In the genomic region with DNA sequence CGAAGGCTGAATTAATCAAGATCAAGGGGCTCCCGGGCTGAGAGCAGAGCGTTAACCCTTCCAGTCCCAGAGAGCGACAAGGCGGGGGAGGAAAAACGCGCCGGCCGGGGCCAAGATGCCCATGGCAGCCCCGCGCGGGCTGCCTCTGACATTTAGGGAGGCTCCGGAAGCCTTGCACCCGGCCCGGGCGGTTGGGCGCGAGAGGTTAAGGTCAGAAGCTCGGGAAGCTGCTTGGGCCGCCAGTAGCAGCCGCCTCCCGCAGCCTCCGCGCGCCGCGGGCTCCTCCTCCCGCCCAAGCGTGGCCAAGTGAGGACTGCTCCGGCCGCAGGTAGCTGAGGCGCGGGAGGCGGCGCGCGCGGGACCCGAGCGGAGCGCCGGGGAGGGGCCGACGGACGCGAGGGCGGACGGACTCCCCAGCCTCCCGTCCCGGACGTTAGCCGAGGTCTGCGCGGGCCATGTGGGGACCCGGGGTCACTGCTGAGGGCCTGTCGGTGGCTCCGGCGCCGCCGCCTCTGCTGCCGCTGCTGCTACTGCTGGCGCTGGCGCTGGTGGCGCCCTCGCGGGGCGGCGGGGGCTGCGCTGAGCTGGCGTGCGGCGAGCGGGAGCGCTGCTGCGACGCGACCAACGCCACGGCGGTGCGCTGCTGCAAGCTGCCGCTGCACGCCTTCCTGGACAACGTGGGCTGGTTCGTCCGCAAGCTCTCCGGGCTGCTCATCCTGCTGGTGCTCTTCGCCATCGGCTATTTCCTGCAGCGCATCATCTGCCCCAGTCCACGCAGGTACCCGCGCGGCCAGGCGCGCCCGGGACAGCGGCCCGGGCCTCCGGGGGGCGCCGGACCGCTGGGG, we compare ENCODE assay signal across 8 cellular contexts. TPM values are rescaled to one million over a fixed set of nuclear protein-coding genes. Genes with fewer than 3 reads are reported as not detected.
DNase-seq lines count a peak whose midpoint lies in the region; ATAC-seq and TF ChIP-seq lines count a peak whose summit lies in the region.

A gene (plus strand): TSS at position 242 of the 845 bp plus-strand sequence. CDS start 214 bp downstream, at position 456.

- H3K36me3 ChIP-seq in esophagus squamous epithelium (no peaks in the 10 kb centered on the region), thyroid gland (no peaks in the 10 kb centered on the region)
- H3K36me3 ChIP-seq in naive thymus-derived CD4-positive, alpha-beta T cell (ENCODE audit: control insufficient read depth in 2 of 3, insufficient read depth in 3 of 3, low read length in 3 of 3): no peaks in the 10 kb centered on the region

- no peak for TF ChIP-seq CTCF in CD4-positive, alpha-beta T cell (IDR thresholded peaks at IDR 0.05)
- TF ChIP-seq CTCF in esophagus squamous epithelium (IDR thresholded peaks at IDR 0.05): peak in 2 of 6 experiments; percentile 16 to 25
- TF ChIP-seq CTCF in thyroid gland (IDR thresholded peaks at IDR 0.05): peak in 1 of 6 experiments; percentile 30

- H3K27me3 Mint-ChIP-seq in CD4-positive, alpha-beta T cell: peaks cover 66% of the 10 kb centered on the region
- peaks cover 46 to 75% (median 53%) of the 10 kb centered on the region in 5 donors for H3K27me3 Mint-ChIP-seq in naive thymus-derived CD4-positive, alpha-beta T cell

- peaks cover 21% of the 10 kb centered on the region for H3K4me1 Mint-ChIP-seq in CD4-positive, alpha-beta T cell (ENCODE audit: low read depth)
- peaks cover 9 to 23% (median 19%) of the 10 kb centered on the region in 7 donors for H3K4me1 Mint-ChIP-seq in naive thymus-derived CD4-positive, alpha-beta T cell

- H3K27ac Mint-ChIP-seq in CD4-positive, alpha-beta T cell: no peak within 1 kb of the TSS
- H3K27ac Mint-ChIP-seq in naive thymus-derived CD4-positive, alpha-beta T cell: no peak within 1 kb of the TSS

- POLR2A ChIA-PET in CD4-positive, alpha-beta T cell (lab: Charles Lee): interaction anchor here (0.5 to 1.0 kb wide), 3 partner anchors 10 to 175 kb away, joined by 3 read pairs; no protein-coding TSS in a partner anchor
- POLR2A ChIA-PET in naive thymus-derived CD4-positive, alpha-beta T cell (lab: Charles Lee): no interaction called here

- 0 to 1% methylated on average over 1 to 23 of the region's 103 CpGs for WGBS in esophagus squamous epithelium, 2 donors
- WGBS in thyroid gland, 2 donors: 0% methylated on average over 23 to 36 of the region's 103 CpGs

- H3K27me3 ChIP-seq in CD4-positive, alpha-beta T cell (ENCODE audit: control insufficient read depth, insufficient read depth, low read length): peaks cover 77% of the 10 kb centered on the region
- H3K27me3 ChIP-seq in esophagus squamous epithelium (peaks cover 7 to 63% (median 8%) of the 10 kb centered on the region in 4 donors), thyroid gland (peaks cover 6% of the 10 kb centered on the region)
- peaks cover 11 to 22% of the 10 kb centered on the region in 2 donors for H3K27me3 ChIP-seq in naive thymus-derived CD4-positive, alpha-beta T cell (ENCODE audit: control insufficient read depth in 2 of 2, insufficient read depth in 2 of 2, low read length in 2 of 2)

- H3K27ac ChIP-seq in CD4-positive, alpha-beta T cell (ENCODE audit: low read depth, low read length): no peak within 1 kb of the TSS
- H3K27ac ChIP-seq in esophagus squamous epithelium (peak within 1 kb of the TSS in 3 of 4 donors; percentile 15 to 62 (median 46)), thyroid gland (no peak within 1 kb of the TSS)
- H3K27ac ChIP-seq in naive thymus-derived CD4-positive, alpha-beta T cell (ENCODE audit: low read depth, low read length): no peak within 1 kb of the TSS

- intact Hi-C loops in CD4-positive, alpha-beta T cell (cut with DNase I, micrococcal nuclease): no loop called here
- intact Hi-C loops in esophagus squamous epithelium (cut with DNase I): no loop called here
- intact Hi-C loops in naive thymus-derived CD4-positive, alpha-beta T cell (cut with micrococcal nuclease): loop anchor here in 1 of 2 donors (5.0 to 10.0 kb wide), 3 partner anchors 187 to 259 kb away; no protein-coding TSS in a partner anchor
- intact Hi-C loops in thyroid gland (cut with DNase I): no loop called here

- peak; percentile 83 for ATAC-seq in CD4-positive, alpha-beta T cell (ENCODE audit: poor library complexity)
- ATAC-seq in GM19351 (IDR thresholded peaks at IDR 0.05; ENCODE audit: unreplicated experiment): peak; percentile 74
- ATAC-seq in HG03342 (IDR thresholded peaks at IDR 0.05; ENCODE audit: unreplicated experiment): peak; percentile 78
- peak; percentile 81 for ATAC-seq in naive thymus-derived CD4-positive, alpha-beta T cell

- H3K4me1 ChIP-seq in esophagus squamous epithelium (peaks cover 16 to 32% (median 22%) of the 10 kb centered on the region in 3 donors), thyroid gland (peaks cover 9 to 10% of the 10 kb centered on the region in 2 donors)
- H3K4me1 ChIP-seq in naive thymus-derived CD4-positive, alpha-beta T cell (ENCODE audit: control insufficient read depth in 2 of 2, insufficient read depth in 2 of 2, low read length in 2 of 2): peaks cover 8 to 17% of the 10 kb centered on the region in 2 donors

- CTCF ChIA-PET in CD4-positive, alpha-beta T cell (lab: Charles Lee): interaction anchor here (1.1 kb wide), 1 partner anchor 25 kb away, joined by 3 read pairs; no protein-coding TSS in a partner anchor
- CTCF ChIA-PET in naive thymus-derived CD4-positive, alpha-beta T cell (lab: Charles Lee): no interaction called here

- DNase-seq in CD4-positive, alpha-beta T cell: peak in 4 of 10 experiments; percentile 15 to 35 (median 20)
- DNase-seq in NCI-H524 treated with DMSO at 0.1 percent for 48 hours (lab: John Stamatoyannopoulos, UW) (peak; percentile 46), activated T-cell treated with anti-CD3 and anti-CD28 coated beads for 24 hours (ENCODE audit: low read depth) (peak; percentile 23), esophagus squamous epithelium (lab: John Stamatoyannopoulos, UW) (no peak), thyroid gland (peak; percentile 45 to 52)
- peak in 8 of 9 donors; percentile 7 to 64 (median 34) for DNase-seq in naive thymus-derived CD4-positive, alpha-beta T cell

- H3K4me3 Mint-ChIP-seq in CD4-positive, alpha-beta T cell: peak within 1 kb of the TSS; percentile 90
- H3K4me3 Mint-ChIP-seq in naive thymus-derived CD4-positive, alpha-beta T cell: peak within 1 kb of the TSS; percentile 79 to 92 (median 86)

- H3K4me3 ChIP-seq in esophagus squamous epithelium: peak within 1 kb of the TSS; percentile 45 to 74 (median 68)
- peak within 1 kb of the TSS; percentile 46 for H3K4me3 ChIP-seq in naive thymus-derived CD4-positive, alpha-beta T cell (ENCODE audit: low read length)
- peak within 1 kb of the TSS in 2 of 3 donors; percentile 12 to 39 for H3K4me3 ChIP-seq in thyroid gland (replicated peaks in 1 of 3)

- no peaks in the 10 kb centered on the region for H3K9me3 Mint-ChIP-seq in CD4-positive, alpha-beta T cell
- peaks cover 0 to 3% (median 0%) of the 10 kb centered on the region in 11 donors for H3K9me3 Mint-ChIP-seq in naive thymus-derived CD4-positive, alpha-beta T cell

- no peaks in the 10 kb centered on the region for H3K36me3 Mint-ChIP-seq in CD4-positive, alpha-beta T cell (ENCODE audit: low read depth)
- no peaks in the 10 kb centered on the region for H3K36me3 Mint-ChIP-seq in naive thymus-derived CD4-positive, alpha-beta T cell

- no peak for TF ChIP-seq POLR2A in esophagus squamous epithelium (IDR thresholded peaks at IDR 0.05)
- no peak for TF ChIP-seq POLR2A in thyroid gland (IDR thresholded peaks at IDR 0.05)

- H3K9me3 ChIP-seq in CD4-positive, alpha-beta T cell (ENCODE audit: control insufficient read depth, low read length): no peaks in the 10 kb centered on the region
- H3K9me3 ChIP-seq in esophagus squamous epithelium (no peaks in the 10 kb centered on the region), thyroid gland (no peaks in the 10 kb centered on the region)
- no peaks in the 10 kb centered on the region for H3K9me3 ChIP-seq in naive thymus-derived CD4-positive, alpha-beta T cell (ENCODE audit: control insufficient read depth in 2 of 3, low read length in 3 of 3)

RNA-seq across cellular contexts. Expression of the gene that starts here (rescaled TPM):
- not detected for total RNA-seq in CD4-positive, alpha-beta T cell
- total RNA-seq in esophagus squamous epithelium: 10 to 100 TPM in 1 of 4 donors, 1 to 10 TPM in 2, under 1 TPM in 1; 0.53 to 13.2 (median 3.9) TPM
- under 1 TPM in 1 of 5 experiments, not detected in 4; 0.19 TPM for total RNA-seq in naive thymus-derived CD4-positive, alpha-beta T cell
- polyA plus RNA-seq in naive thymus-derived CD4-positive, alpha-beta T cell: not detected
- under 1 TPM in 3 of 4 donors, not detected in 1; 0.27 to 0.29 (median 0.29) TPM for total RNA-seq in thyroid gland

Comparison
In these comparisons a context has a peak if more than half of its experiments do, and no peak if none do; other contexts are left out.
1. Peak in ATAC-seq in CD4-positive, alpha-beta T cell; RNA of the gene not detected or under 1 TPM.
2. Peak in DNase-seq, ATAC-seq and H3K4me3 ChIP-seq in naive thymus-derived CD4-positive, alpha-beta T cell; RNA of the gene not detected or under 1 TPM.
3. Peak in DNase-seq and H3K4me3 ChIP-seq in thyroid gland; RNA of the gene not detected or under 1 TPM.
4. H3K27ac ChIP-seq: peak in esophagus squamous epithelium (3 of 4); none in CD4-positive, alpha-beta T cell (single experiment), naive thymus-derived CD4-positive, alpha-beta T cell (single experiment) and thyroid gland (0 of 3).
5. Peak in every context shown above with its lines, with median percentiles within 50 percentile points of each other: ATAC-seq and H3K4me3 ChIP-seq.